10 cellular contexts compared by ENCODE assay signal in genomic region chr7:15581352-15581951, GRCh38.
"Had no signal": no experiment of that assay in that cellular context is flagged by ENCODE, and none has a peak within 500 bp of the region (broad histone marks: within the 10 kb centered on the region; RNA-seq: fewer than 3 reads in every experiment).

No MANE protein-coding gene starts in this region.

- H3K27ac ChIP-seq: suprapubic skin had no signal

- DNase-seq: activated CD4-positive, alpha-beta T cell treated with anti-CD3 and anti-CD28 coated beads for 48 hours; activated naive CD4-positive, alpha-beta T cell treated with anti-CD3 and anti-CD28 coated beads, Interleukin-2, amount 10 ng/mL, durations not matched to agents 7 days and 5 days; gastrocnemius medialis; kidney glomerular epithelial cell; nephron progenitor cell; stimulated activated CD4-positive, alpha-beta T cell treated with anti-CD3 and anti-CD28 coated beads, Interleukin-12 subunit alpha, Interleukin-12 subunit beta, amount 100 ng/mL, for 4 hours; stimulated activated naive CD8-positive, alpha-beta T cell treated with anti-CD3 and anti-CD28 coated beads, Interleukin-15, Interleukin-2, amounts not matched to agents 100 U/mL and 50 U/mL, for 24 hours; T-helper 17 cell had no signal

- ATAC-seq: gastrocnemius medialis; stimulated activated naive CD8-positive, alpha-beta T cell treated with anti-CD3 and anti-CD28 coated beads, Interleukin-15, Interleukin-2, amounts not matched to agents 100 U/mL and 50 U/mL, for 24 hours; T-helper 17 cell; WTC11 had no signal

- H3K4me3 ChIP-seq: gastrocnemius medialis, suprapubic skin had no signal
